ENCODE assay signal across 9 cellular contexts in the genomic region with DNA sequence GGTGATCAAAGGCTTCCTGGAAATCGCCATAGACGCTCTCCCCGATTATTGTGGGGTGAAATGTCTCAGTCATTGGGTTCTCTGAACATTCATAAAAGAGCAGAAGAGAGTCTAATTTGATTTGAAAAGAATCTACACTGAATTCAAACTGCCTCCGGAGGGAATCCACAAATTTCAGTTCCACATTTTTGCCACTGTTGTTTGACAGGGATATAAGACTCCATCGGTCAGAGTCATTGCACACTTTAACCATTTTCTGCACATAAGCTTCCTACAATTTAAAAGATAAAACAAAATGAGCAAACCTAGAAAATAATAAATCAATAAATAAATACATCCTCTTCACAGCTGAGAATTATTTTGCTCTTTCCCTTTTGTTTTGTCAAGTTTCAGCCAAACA. TPM values are rescaled to one million over a fixed set of nuclear protein-coding genes. Genes with fewer than 3 reads are reported as not detected.
A peak's percentile ranks its signal among the peaks of the same experiment; 100 is the strongest.
DNase-seq lines count a peak whose midpoint lies in the region; TF ChIP-seq lines count a peak whose summit lies in the region.
"Had no signal": no experiment of that assay in that cellular context is flagged by ENCODE, and none has a peak within 500 bp of the region (broad histone marks: within the 10 kb centered on the region; RNA-seq: fewer than 3 reads in every experiment).

No MANE protein-coding gene starts in this region.

- H3K27ac Mint-ChIP-seq in Calu3 (ENCODE audit: unreplicated experiment), result peak overlapping the region; percentile 54

- H3K27ac ChIP-seq in SK-N-MC, result no peak overlapping the region
- peak overlapping the region in 3 of 4 donors; percentile 96 to 98 (median 98) for H3K27ac ChIP-seq in sigmoid colon
- H3K27ac ChIP-seq in caudate nucleus (ENCODE audit: low read depth, low read length), result no peak overlapping the region

- peak overlapping the region; percentile 98 for H3K4me3 Mint-ChIP-seq in Calu3 (ENCODE audit: low read depth, unreplicated experiment)

- peak overlapping the region; percentile 79 for H3K9ac ChIP-seq in SK-N-MC (ENCODE audit: insufficient read length)

- peaks cover 31% of the 10 kb centered on the region for H3K36me3 ChIP-seq in SK-N-MC (ENCODE audit: insufficient read depth, low read length)
- H3K36me3 ChIP-seq in sigmoid colon, result peaks cover 0 to 13% (median 0%) of the 10 kb centered on the region in 4 donors

- peaks cover 54% of the 10 kb centered on the region for H3K36me3 Mint-ChIP-seq in Calu3 (ENCODE audit: insufficient read depth, unreplicated experiment)

- no peaks in the 10 kb centered on the region for H3K9me3 ChIP-seq in SK-N-MC (ENCODE audit: low read depth, low read length)
- no peaks in the 10 kb centered on the region for H3K9me3 ChIP-seq in sigmoid colon

- no peak for TF ChIP-seq EP300 in sigmoid colon (IDR thresholded peaks at IDR 0.05)

- no peak for TF ChIP-seq CTCF in Calu3 (IDR thresholded peaks at IDR 0.05; ENCODE audit: unreplicated experiment)
- no peak for TF ChIP-seq CTCF in foreskin fibroblast (IDR thresholded peaks at IDR 0.05; ENCODE audit: low read depth, low read length)
- peak in 1 of 4 experiments; percentile 12 for TF ChIP-seq CTCF in sigmoid colon (IDR thresholded peaks at IDR 0.05)

- no peak for TF ChIP-seq POLR2A in sigmoid colon (IDR thresholded peaks at IDR 0.05)

- peak overlapping the region; percentile 100 for H3K4me3 ChIP-seq in SK-N-MC
- peak overlapping the region; percentile 70 to 87 for H3K4me3 ChIP-seq in foreskin fibroblast (ENCODE audit: low read depth in 1 of 2, low read length in 2 of 2)
- peak overlapping the region; percentile 81 to 94 (median 90) for H3K4me3 ChIP-seq in sigmoid colon

- no peaks in the 10 kb centered on the region for H3K27me3 Mint-ChIP-seq in Calu3 (ENCODE audit: unreplicated experiment)

- H3K4me1 Mint-ChIP-seq in Calu3 (ENCODE audit: low read depth, unreplicated experiment), result peaks cover 33% of the 10 kb centered on the region

- TSS peak; percentile 20 for BruUV-seq in Calu3 (replicated peaks; lab: Mats Ljungman, UMichigan)

- no peaks in the 10 kb centered on the region for H3K9me3 Mint-ChIP-seq in Calu3 (ENCODE audit: low read depth, unreplicated experiment)

- intact Hi-C loops in Calu3 (cut with micrococcal nuclease; ENCODE audit: unreplicated experiment) (loop anchor here (2.0 to 10.0 kb wide), 8 partner anchors 82 to 1535 kb away; no protein-coding TSS in a partner anchor), sigmoid colon (cut with DNase I) (loop anchor here (5.0 to 10.0 kb wide), 7 partner anchors 178 to 1618 kb away; no protein-coding TSS in a partner anchor)

- CTCF ChIA-PET in Calu3 (lab: Charles Lee), result no interaction called here

- peaks cover 0 to 45% (median 36%) of the 10 kb centered on the region in 4 donors for H3K4me1 ChIP-seq in sigmoid colon

- WGBS in sigmoid colon, 2 donors, result 15 to 26% methylated on average over 5 of the region's 5 CpGs

- no peak for DNase-seq in Calu3
- DNase-seq in SK-N-MC (ENCODE audit: low read depth, low spot score), result no peak
- no peak for DNase-seq in foreskin fibroblast
- DNase-seq in sigmoid colon, result no peak
- DNase-seq in SW 1271 (lab: John Stamatoyannopoulos, UW), result no peak
- no peak for DNase-seq in stimulated activated CD4-positive, alpha-beta T cell treated with anti-CD3 and anti-CD28 coated beads, Interleukin-15, amount 100 ng/mL, for 24 hours
- no peak for DNase-seq in caudate nucleus (lab: John Stamatoyannopoulos, UW)
- no peak for DNase-seq in stimulated activated naive CD4-positive, alpha-beta T cell treated with Interleukin-2 at 50 U/mL for 16 hours (lab: John Stamatoyannopoulos, UW)
- DNase-seq: NCI-H524 treated with DMSO at 0.1 percent for 48 hours had no signal

- no peaks in the 10 kb centered on the region for H3K27me3 ChIP-seq in sigmoid colon

RNA-seq across cellular contexts. Expression of a gene that starts 2.3 kb away (rescaled TPM):
- total RNA-seq in Calu3 (2022), result 9.7 and 17.4 TPM in 2 replicates
- total RNA-seq in sigmoid colon, result 10 to 100 TPM; 13.4 to 29.3 (median 23.6) TPM
- 10 to 100 TPM in 1 of 3 donors, 1 to 10 TPM in 2; 7.5 to 18.3 (median 7.8) TPM for polyA plus RNA-seq in sigmoid colon

Comparison
In these comparisons a context has a peak if more than half of its experiments do, and no peak if none do; other contexts are left out.
1. H3K27ac ChIP-seq: peak in sigmoid colon (3 of 4); none in SK-N-MC (single experiment) and caudate nucleus (single experiment).
2. Peak in every context shown above with its lines, with median percentiles within 50 percentile points of each other: H3K4me3 ChIP-seq.